ENCODE assay signal across 14 cellular contexts in genomic region chr6:1678966-1679690, GRCh38.
DNase-seq lines count a peak whose midpoint lies in the region; ATAC-seq, FAIRE-seq and TF ChIP-seq lines count a peak whose summit lies in the region.
"Had no signal": no experiment of that assay in that cellular context is flagged by ENCODE, and none has a peak within 500 bp of the region (broad histone marks: within the 10 kb centered on the region; RNA-seq: fewer than 3 reads in every experiment).

No MANE protein-coding gene starts in this region.

- H3K27ac ChIP-seq in VCaP = peak overlapping the region; percentile 69
- no peak overlapping the region for H3K27ac ChIP-seq in HepG2 (ENCODE audit: extremely low read length, insufficient read depth, low read length)

- H3K9me3 Mint-ChIP-seq in progenitor cell of endocrine pancreas (ENCODE audit: low read depth) = no peaks in the 10 kb centered on the region

- H2AFZ ChIP-seq in HepG2 (ENCODE audit: low read length) = no peak overlapping the region

- H3K27me3 Mint-ChIP-seq in progenitor cell of endocrine pancreas = no peaks in the 10 kb centered on the region

- DNase-seq in Ammon's horn (ENCODE audit: low spot score) (peak; percentile 50), NCI-H1694 treated with DMSO at 0.1 percent for 48 hours (lab: John Stamatoyannopoulos, UW) (peak; percentile 79), HepG2 (ENCODE audit: low spot score) (peak; percentile 68), progenitor cell of endocrine pancreas (ENCODE audit: low spot score, unreplicated experiment) (no peak), NCI-H345 treated with DMSO at 0.1 percent for 48 hours (lab: John Stamatoyannopoulos, UW; ENCODE audit: unreplicated experiment) (no peak)
- DNase-seq: activated CD8-positive, alpha-beta memory T cell treated with anti-CD3 and anti-CD28 coated beads for 24 hours; activated gamma-delta T cell treated with Interleukin-2 at 50 U/mL for 16 hours; head of caudate nucleus; nucleus accumbens had no signal

- intact Hi-C loops in HepG2 (cut with micrococcal nuclease; ENCODE audit: unreplicated experiment) = no loop called here

- peaks cover 9% of the 10 kb centered on the region for H3K4me1 Mint-ChIP-seq in progenitor cell of endocrine pancreas (ENCODE audit: low read depth)

- no peak overlapping the region for H3K27ac Mint-ChIP-seq in progenitor cell of endocrine pancreas

- H3K4me3 ChIP-seq in HepG2 (replicated peaks in 1 of 3; ENCODE audit: insufficient read depth in 1 of 3, low read depth in 2 of 3, low read length in 3 of 3) = no peak overlapping the region

- peaks cover 19% of the 10 kb centered on the region for H3K4me1 ChIP-seq in HepG2 (ENCODE audit: insufficient read depth, low read length)

- no peaks in the 10 kb centered on the region for H3K79me2 ChIP-seq in HepG2 (ENCODE audit: insufficient read depth, low read length)

- WGBS in HepG2 (ENCODE audit: low lambda C conversion rate) = 73% methylated on average over 14 of the region's 14 CpGs

- TF ChIP-seq CTCF in VCaP (conservative IDR thresholded peaks at IDR 0.05) (no peak), HepG2 (CRISPR knock-in tag; IDR thresholded peaks at IDR 0.05) (no peak), progenitor cell of endocrine pancreas (IDR thresholded peaks at IDR 0.05; ENCODE audit: unreplicated experiment) (no peak)

- H3K27me3 ChIP-seq in HepG2 (ENCODE audit: control insufficient read depth in 1 of 2, insufficient read depth in 2 of 2, low read length in 2 of 2) = no peaks in the 10 kb centered on the region

- in situ Hi-C loops in HepG2 (cut with HindIII; ENCODE audit: extremely low pct_ligation_motif_present, low pct_unique_long_range_greater_than_20kb) = no loop called here

- TF ChIP-seq POLR2A in HepG2 (IDR thresholded peaks at IDR 0.05; ENCODE audit: insufficient read depth in 1 of 2, low read depth in 2 of 2, low read length in 2 of 2) = no peak

- no peak for TF ChIP-seq EP300 in HepG2 (IDR thresholded peaks at IDR 0.05; ENCODE audit: low read depth in 2 of 2, low read length in 2 of 2)
- no peak for TF ChIP-seq EP300 in HepG2 (CRISPR knock-in tag; IDR thresholded peaks at IDR 0.05; ENCODE audit: borderline replicate concordance)

- BruUV-seq in HepG2 (replicated peaks; lab: Mats Ljungman, UMichigan) = no TSS peak

- TF ChIP-seq RAD21 in HepG2 (CRISPR knock-in tag; IDR thresholded peaks at IDR 0.05) = no peak

- no peaks in the 10 kb centered on the region for H4K20me1 ChIP-seq in HepG2 (ENCODE audit: insufficient read depth, low read length)

- H3K4me3 Mint-ChIP-seq in progenitor cell of endocrine pancreas (ENCODE audit: low read depth) = no peak overlapping the region

- CTCF ChIA-PET in HepG2 (lab: Yijun Ruan, JAX; ENCODE audit: low intra/inter-chr PET ratio, low total read pairs) = no interaction called here

- no peak overlapping the region for H3K9ac ChIP-seq in HepG2 (ENCODE audit: insufficient read depth, low read depth, low read length)

- H3K4me2 ChIP-seq in HepG2 (ENCODE audit: low read depth, low read length) = no peak overlapping the region

- H3K36me3 ChIP-seq in HepG2 (replicated peaks in 1 of 2; ENCODE audit: control insufficient read depth in 1 of 2, insufficient read depth in 2 of 2, low read length in 2 of 2) = peaks cover 0 to 4% of the 10 kb centered on the region in 2 experiments; a peak in 1 of 5 replicates

- peak; percentile 45; the same call in 2 of the 3 replicates for ATAC-seq in HepG2
- ATAC-seq in HG02973 (IDR thresholded peaks at IDR 0.05; ENCODE audit: unreplicated experiment) = no peak
- ATAC-seq in HG03565 (IDR thresholded peaks at IDR 0.05; ENCODE audit: unreplicated experiment) = no peak

- FAIRE-seq in HepG2 (lab: Jason Lieb, UNC) = no peak
- FAIRE-seq: bronchial epithelial cell, endometrium had no signal

- POLR2A ChIA-PET in HepG2 (lab: Yijun Ruan, JAX) = interaction anchor here (0.9 kb wide), 1 partner anchor 69 kb away, joined by 4 read pairs; the partner anchor contains the start of gene FOXC1

- H3K9me3 ChIP-seq in HepG2 (ENCODE audit: low read length) = no peaks in the 10 kb centered on the region

- H3K36me3 Mint-ChIP-seq in progenitor cell of endocrine pancreas (ENCODE audit: insufficient read depth) = no peaks in the 10 kb centered on the region

TF ChIP-seq in HepG2, 621 proteins besides CTCF, POLR2A, EP300 and RAD21:
- no peak for TF ChIP-seq HDAC6 (IDR thresholded peaks at IDR 0.05; ENCODE audit: low read depth, low read length)
- TF ChIP-seq NCOA1 (CRISPR knock-in tag; IDR thresholded peaks at IDR 0.05) = no peak
- peak; percentile 96 for TF ChIP-seq ZBTB33 (CRISPR knock-in tag; IDR thresholded peaks at IDR 0.05)
- TF ChIP-seq HES4 (CRISPR knock-in tag; IDR thresholded peaks at IDR 0.05; ENCODE audit: borderline replicate concordance) = no peak
- TF ChIP-seq SOX13 (IDR thresholded peaks at IDR 0.05) = no peak
- TF ChIP-seq SOX13 (CRISPR knock-in tag; conservative IDR thresholded peaks at IDR 0.05 in 1 of 2, IDR thresholded peaks at IDR 0.05 in 1 of 2) = 0 out of 4 replicates have a peak, but pooled peaks of 1 of the 2 experiments have one; percentile 8
- no peak for TF ChIP-seq RFX5 (IDR thresholded peaks at IDR 0.05; ENCODE audit: low read depth, low read length)
- peak; percentile 50 for TF ChIP-seq RBM22 (optimal IDR thresholded peaks at IDR 0.05; ENCODE audit: low read length)

Comparison
In these comparisons a context has a peak if more than half of its experiments do, and no peak if none do; other contexts are left out.
1. DNase-seq: peak in Ammon's horn (single experiment), NCI-H1694 treated with DMSO at 0.1 percent for 48 hours (single experiment) and HepG2 (single experiment); none in progenitor cell of endocrine pancreas (single experiment) and NCI-H345 treated with DMSO at 0.1 percent for 48 hours (single experiment).